Comparison of ENCODE assay signal across 19 cellular contexts in genomic region chr4:47011189-47011518, GRCh38. TPM values are rescaled to one million over a fixed set of nuclear protein-coding genes. Genes with fewer than 3 reads are reported as not detected.
DNase-seq lines count a peak whose midpoint lies in the region; ATAC-seq, FAIRE-seq and TF ChIP-seq lines count a peak whose summit lies in the region.
"Had no signal": no experiment of that assay in that cellular context is flagged by ENCODE, and none has a peak within 500 bp of the region (broad histone marks: within the 10 kb centered on the region; RNA-seq: fewer than 3 reads in every experiment).

No MANE protein-coding gene starts in this region.

- TF ChIP-seq POLR2A in GM12892 (IDR thresholded peaks at IDR 0.05; ENCODE audit: low read depth, low read length) (no peak), GM18505 (IDR thresholded peaks at IDR 0.05; ENCODE audit: borderline replicate concordance, extremely low read depth, insufficient read depth, insufficient read length) (no peak)

- peak overlapping the region; percentile 9; the same call in 1 of the 2 replicates for H3K27ac ChIP-seq in OCI-LY3 (ENCODE audit: low read length)
- H3K27ac ChIP-seq: esophagus muscularis mucosa had no signal

- peaks cover 17% of the 10 kb centered on the region for H3K4me1 Mint-ChIP-seq in activated CD4-positive, alpha-beta T cell treated with anti-CD3 and anti-CD28 coated beads for 36 hours
- H3K4me1 Mint-ChIP-seq in immature natural killer cell = peaks cover 27 to 35% of the 10 kb centered on the region in 2 donors

- H3K79me2 ChIP-seq in OCI-LY3 (ENCODE audit: low read length) = no peaks in the 10 kb centered on the region

- POLR2A ChIA-PET in activated CD4-positive, alpha-beta T cell treated with anti-CD3 and anti-CD28 coated beads for 36 hours (lab: Charles Lee) = no interaction called here

- peak; percentile 49 for ATAC-seq in activated CD4-positive, alpha-beta T cell treated with anti-CD3 and anti-CD28 coated beads for 36 hours
- ATAC-seq in GM18505 (IDR thresholded peaks at IDR 0.05; ENCODE audit: unreplicated experiment) (no peak), GM18502 (IDR thresholded peaks at IDR 0.05; ENCODE audit: poor library complexity, unreplicated experiment) (no peak)
- ATAC-seq: WTC11 had no signal

- no peak overlapping the region for H3K4me3 ChIP-seq in OCI-LY3 (ENCODE audit: low read length)
- H3K4me3 ChIP-seq: esophagus muscularis mucosa had no signal

- peak; percentile 70 for FAIRE-seq in GM12892 (lab: Jason Lieb, UNC)
- FAIRE-seq: H54 had no signal

- no peaks in the 10 kb centered on the region for H3K27me3 ChIP-seq in OCI-LY3 (ENCODE audit: low read depth, low read length)
- H3K27me3 ChIP-seq: esophagus muscularis mucosa had no signal

- peak overlapping the region; percentile 49 for H3K4me2 ChIP-seq in OCI-LY3 (ENCODE audit: low read length)

- DNase-seq in activated CD4-positive, alpha-beta T cell treated with anti-CD3 and anti-CD28 coated beads for 36 hours = peak; percentile 6
- DNase-seq in activated CD4-positive, alpha-beta T cell treated with anti-CD3 and anti-CD28 coated beads for 1 hour = no peak
- no peak for DNase-seq in GM12892 (ENCODE audit: insufficient read length)
- no peak for DNase-seq in immature natural killer cell
- no peak for DNase-seq in stimulated activated CD4-positive, alpha-beta T cell treated with anti-CD3 and anti-CD28 coated beads, Interleukin-4, amount 100 ng/mL, for 1 hour
- DNase-seq: activated gamma-delta T cell, DMS153, NCI-H1694 treated with DMSO at 0.1 percent for 48 hours, SIG-M5 had no signal

- H2AFZ ChIP-seq in OCI-LY3 (ENCODE audit: low read depth, low read length) = peak overlapping the region; percentile 28; the same call in 1 of the 2 replicates

- intact Hi-C loops in activated CD4-positive, alpha-beta T cell treated with anti-CD3 and anti-CD28 coated beads for 36 hours (cut with DNase I, micrococcal nuclease) = no loop called here

- no peaks in the 10 kb centered on the region for H3K27me3 Mint-ChIP-seq in activated CD4-positive, alpha-beta T cell treated with anti-CD3 and anti-CD28 coated beads for 36 hours
- peaks cover 0 to 1% (median 0%) of the 10 kb centered on the region in 3 donors for H3K27me3 Mint-ChIP-seq in immature natural killer cell (ENCODE audit: low read depth in 3 of 3)
- H3K27me3 Mint-ChIP-seq: IgD-negative memory B cell had no signal

- H3K36me3 ChIP-seq in OCI-LY3 (replicated peaks; ENCODE audit: low read depth, low read length) = peaks cover 4% of the 10 kb centered on the region
- H3K36me3 ChIP-seq: esophagus muscularis mucosa had no signal

- H3K4me1 ChIP-seq in OCI-LY3 (ENCODE audit: low read length) = peaks cover 14% of the 10 kb centered on the region

- H4K20me1 ChIP-seq in OCI-LY3 (ENCODE audit: insufficient read depth, low read length) = no peaks in the 10 kb centered on the region

- no peak overlapping the region for H3K9ac ChIP-seq in OCI-LY3 (ENCODE audit: low read length)

- no peak overlapping the region for H3K4me3 Mint-ChIP-seq in activated CD4-positive, alpha-beta T cell treated with anti-CD3 and anti-CD28 coated beads for 36 hours
- peak overlapping the region; percentile 50 to 79 (median 72) for H3K4me3 Mint-ChIP-seq in immature natural killer cell
- H3K4me3 Mint-ChIP-seq: WTC11 had no signal

- TF ChIP-seq CTCF in OCI-LY3 (IDR thresholded peaks at IDR 0.05; ENCODE audit: low read depth, low read length) = no peak

- CTCF ChIA-PET in activated CD4-positive, alpha-beta T cell treated with anti-CD3 and anti-CD28 coated beads for 36 hours (lab: Charles Lee) = interaction anchor here (1.5 kb wide), 1 partner anchor 111 kb away, joined by 4 read pairs; no protein-coding TSS in a partner anchor

- peaks cover 4% of the 10 kb centered on the region for H3K36me3 Mint-ChIP-seq in activated CD4-positive, alpha-beta T cell treated with anti-CD3 and anti-CD28 coated beads for 36 hours (ENCODE audit: low read depth)
- peaks cover 0 to 5% (median 0%) of the 10 kb centered on the region in 3 donors for H3K36me3 Mint-ChIP-seq in immature natural killer cell
- H3K36me3 Mint-ChIP-seq: IgD-negative memory B cell, WTC11 had no signal

- H3K9me3 Mint-ChIP-seq in activated CD4-positive, alpha-beta T cell treated with anti-CD3 and anti-CD28 coated beads for 36 hours (ENCODE audit: low read depth) = no peaks in the 10 kb centered on the region
- H3K9me3 Mint-ChIP-seq in immature natural killer cell = no peaks in the 10 kb centered on the region
- H3K9me3 Mint-ChIP-seq: IgD-negative memory B cell had no signal

- H3K9me3 ChIP-seq in OCI-LY3 (ENCODE audit: insufficient read depth, low read length) = no peaks in the 10 kb centered on the region
- H3K9me3 ChIP-seq: esophagus muscularis mucosa had no signal

- peak overlapping the region; percentile 8 for H3K27ac Mint-ChIP-seq in activated CD4-positive, alpha-beta T cell treated with anti-CD3 and anti-CD28 coated beads for 36 hours
- H3K27ac Mint-ChIP-seq in immature natural killer cell = peak overlapping the region; percentile 80 to 95 (median 88)
- H3K27ac Mint-ChIP-seq: WTC11 had no signal

RNA-seq across cellular contexts. Expression of gene GABRA4, which starts 17.8 kb away (rescaled TPM):
- not detected for total RNA-seq in activated CD4-positive, alpha-beta T cell treated with anti-CD3 and anti-CD28 coated beads for 36 hours
- polyA plus RNA-seq in GM12892 (2012; ENCODE audit: missing spikeins) = 0.23 TPM
- polyA plus RNA-seq in immature natural killer cell = not detected
- total RNA-seq: chondrocyte, osteocyte, ureter had no signal
- polyA plus RNA-seq: IgD-negative memory B cell had no signal

RNA-seq across cellular contexts. Expression of gene GABRB1, which starts 20.2 kb away (rescaled TPM):
- total RNA-seq in activated CD4-positive, alpha-beta T cell treated with anti-CD3 and anti-CD28 coated beads for 36 hours = not detected
- not detected for polyA plus RNA-seq in GM12892 (2012; ENCODE audit: missing spikeins)
- polyA plus RNA-seq in immature natural killer cell = not detected
- total RNA-seq: chondrocyte, osteocyte, ureter had no signal
- polyA plus RNA-seq: IgD-negative memory B cell had no signal
